In the genomic region with DNA sequence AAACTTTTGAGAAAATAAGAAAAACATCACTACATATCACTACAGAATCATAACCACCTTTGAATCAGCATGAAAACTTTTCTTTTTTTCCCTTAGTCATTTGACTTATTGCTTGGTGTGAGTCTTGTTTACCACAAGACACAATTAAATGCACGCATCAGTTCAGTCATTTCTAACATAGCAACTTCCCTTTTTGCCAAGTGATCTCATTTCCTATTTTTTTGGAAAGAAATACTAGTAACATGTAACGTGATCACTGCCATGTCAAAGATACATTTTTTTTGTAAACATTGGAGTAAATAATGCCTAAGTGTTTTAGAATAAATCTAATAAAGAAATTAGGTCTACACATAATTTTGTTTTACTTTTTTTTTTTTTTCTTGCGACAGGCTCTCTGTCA, we compare ENCODE assay signal across 8 cellular contexts. TPM values are rescaled to one million over a fixed set of nuclear protein-coding genes. Genes with fewer than 3 reads are reported as not detected.
DNase-seq lines count a peak whose midpoint lies in the region; ATAC-seq and TF ChIP-seq lines count a peak whose summit lies in the region.

No MANE protein-coding gene starts in this region.

- peak; percentile 84 for ATAC-seq in GM21717 (IDR thresholded peaks at IDR 0.05; ENCODE audit: unreplicated experiment)
- peak; percentile 91 for ATAC-seq in HG03575 (IDR thresholded peaks at IDR 0.05; ENCODE audit: extremely low read depth, insufficient number of reproducible peaks, low FRiP score, unreplicated experiment)

- no peak overlapping the region for H3K4me3 ChIP-seq in GM12865 (ENCODE audit: low read depth, low read length)
- no peak overlapping the region for H3K4me3 ChIP-seq in BE2C (ENCODE audit: low read depth, low read length)

- H3K27me3 ChIP-seq in BE2C = no peaks in the 10 kb centered on the region

- TF ChIP-seq CTCF in GM12865 (IDR thresholded peaks at IDR 0.05; ENCODE audit: insufficient read depth, low read depth, low read length, missing control alignments) = no peak
- TF ChIP-seq CTCF in BE2C (IDR thresholded peaks at IDR 0.05; ENCODE audit: low read depth, low read length) = no peak

- H3K9me3 ChIP-seq in BE2C = no peaks in the 10 kb centered on the region

- no peaks in the 10 kb centered on the region for H3K4me1 ChIP-seq in BE2C

- H3K36me3 ChIP-seq in BE2C = no peaks in the 10 kb centered on the region

- DNase-seq in GM12865 (ENCODE audit: low read depth) (peak; percentile 61), fibroblast of peridontal ligament (ENCODE audit: extremely low read depth) (peak; percentile 68), BE2C (no peak), retina (no peak), NCI-H345 treated with DMSO at 0.1 percent for 48 hours (lab: John Stamatoyannopoulos, UW; ENCODE audit: unreplicated experiment) (no peak)
- DNase-seq in activated CD8-positive, alpha-beta memory T cell treated with anti-CD3 and anti-CD28 coated beads, Interleukin-2, amount 50 U/mL, for 48 hours = no peak

RNA-seq across cellular contexts. Expression of a gene that starts 5.1 kb away (rescaled TPM):
- polyA plus RNA-seq in BE2C (2012; ENCODE audit: insufficient read depth, insufficient read length, low read depth) = not detected

Comparison
In these comparisons a context has a peak if more than half of its experiments do, and no peak if none do; other contexts are left out.
1. DNase-seq: peak in GM12865 (single experiment) and fibroblast of peridontal ligament (single experiment); none in BE2C (single experiment), retina (single experiment), NCI-H345 treated with DMSO at 0.1 percent for 48 hours (single experiment) and activated CD8-positive, alpha-beta memory T cell treated with anti-CD3 and anti-CD28 coated beads, Interleukin-2, amount 50 U/mL, for 48 hours (single experiment).